Comparison of ENCODE assay signal across 9 cellular contexts in the genomic region with DNA sequence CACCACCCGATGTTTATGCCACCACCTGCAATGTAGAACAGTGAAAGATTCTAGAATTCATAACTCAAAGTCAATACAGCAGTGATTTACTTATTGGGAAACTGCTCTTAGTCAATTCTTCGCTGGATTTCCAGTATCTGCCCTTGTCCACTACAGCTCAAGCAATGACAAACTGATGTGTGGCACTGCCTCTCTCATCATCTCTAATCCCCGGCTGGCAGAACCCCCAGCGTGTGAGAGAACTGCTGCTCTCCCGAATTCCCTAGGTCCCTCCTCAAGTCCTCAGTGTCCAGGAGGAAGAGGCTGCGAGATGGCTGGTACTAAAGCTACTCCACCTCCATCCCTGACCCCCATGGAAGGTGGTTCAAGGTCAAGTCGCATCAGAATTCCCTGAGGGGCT. TPM values are rescaled to one million over a fixed set of nuclear protein-coding genes. Genes with fewer than 3 reads are reported as not detected.
DNase-seq lines count a peak whose midpoint lies in the region; ATAC-seq and TF ChIP-seq lines count a peak whose summit lies in the region.
"Had no signal": no experiment of that assay in that cellular context is flagged by ENCODE, and none has a peak within 500 bp of the region (broad histone marks: within the 10 kb centered on the region; RNA-seq: fewer than 3 reads in every experiment).

No MANE protein-coding gene starts in this region.

- 29 to 46% (median 40%) methylated on average over 7 of the region's 7 CpGs for WGBS in heart left ventricle, 4 donors

- TF ChIP-seq CTCF in heart left ventricle (IDR thresholded peaks at IDR 0.05) (no peak), left lung (IDR thresholded peaks at IDR 0.05) (no peak), upper lobe of right lung (IDR thresholded peaks at IDR 0.05) (no peak)

- peaks cover 42% of the 10 kb centered on the region for H3K4me1 Mint-ChIP-seq in activated T-helper 2 cell treated with anti-CD3 and anti-CD28 coated beads, Interferon-gamma antibody, Interleukin-2, Interleukin-4, amounts not matched to agents 10 μg/mL and 5 μg/mL and 100 μg/mL, durations not matched to agents 14 hours and 24 hours and 36 hours (ENCODE audit: low read depth)

- H3K27ac ChIP-seq in heart left ventricle (no peak overlapping the region), left lung (no peak overlapping the region), upper lobe of right lung (no peak overlapping the region)

- H3K9me3 Mint-ChIP-seq in activated T-helper 2 cell treated with anti-CD3 and anti-CD28 coated beads, Interferon-gamma antibody, Interleukin-2, Interleukin-4, amounts not matched to agents 10 μg/mL and 5 μg/mL and 100 μg/mL, durations not matched to agents 14 hours and 24 hours and 36 hours = no peaks in the 10 kb centered on the region

- intact Hi-C loops in heart left ventricle (cut with DNase I) = loop anchor here in 5 of 10 donors (2.0 to 10.0 kb wide), 6 partner anchors 34 to 82 kb away; a partner anchor contains a TSS
- intact Hi-C loops in Right ventricle myocardium superior (cut with DNase I) = no loop called here
- intact Hi-C loops in activated T-helper 2 cell treated with anti-CD3 and anti-CD28 coated beads, Interferon-gamma antibody, Interleukin-2, Interleukin-4, amounts not matched to agents 10 μg/mL and 5 μg/mL and 100 μg/mL, durations not matched to agents 14 hours and 24 hours and 36 hours (cut with micrococcal nuclease) = loop anchor here (10.0 kb wide), 1 partner anchor 192 kb away; a partner anchor contains a TSS
- intact Hi-C loops in left lung (cut with DNase I) = no loop called here
- intact Hi-C loops in upper lobe of right lung (cut with DNase I) = no loop called here

- ATAC-seq in heart left ventricle (no peak), Right ventricle myocardium superior (ENCODE audit: poor library complexity) (no peak), left lung (no peak), upper lobe of right lung (no peak), HG02938 (IDR thresholded peaks at IDR 0.05; ENCODE audit: unreplicated experiment) (no peak)

- H3K27ac Mint-ChIP-seq in activated T-helper 2 cell treated with anti-CD3 and anti-CD28 coated beads, Interferon-gamma antibody, Interleukin-2, Interleukin-4, amounts not matched to agents 10 μg/mL and 5 μg/mL and 100 μg/mL, durations not matched to agents 14 hours and 24 hours and 36 hours = peak overlapping the region; percentile 62

- H3K36me3 Mint-ChIP-seq in activated T-helper 2 cell treated with anti-CD3 and anti-CD28 coated beads, Interferon-gamma antibody, Interleukin-2, Interleukin-4, amounts not matched to agents 10 μg/mL and 5 μg/mL and 100 μg/mL, durations not matched to agents 14 hours and 24 hours and 36 hours (ENCODE audit: low read depth) = peaks cover 47% of the 10 kb centered on the region

- peaks cover 0 to 29% (median 16%) of the 10 kb centered on the region in 9 donors for H3K36me3 ChIP-seq in heart left ventricle
- peaks cover 0 to 20% of the 10 kb centered on the region in 2 donors for H3K36me3 ChIP-seq in left lung
- no peaks in the 10 kb centered on the region for H3K36me3 ChIP-seq in upper lobe of right lung

- H3K27me3 Mint-ChIP-seq in activated T-helper 2 cell treated with anti-CD3 and anti-CD28 coated beads, Interferon-gamma antibody, Interleukin-2, Interleukin-4, amounts not matched to agents 10 μg/mL and 5 μg/mL and 100 μg/mL, durations not matched to agents 14 hours and 24 hours and 36 hours (ENCODE audit: low read depth) = no peaks in the 10 kb centered on the region

- no peaks in the 10 kb centered on the region for H3K27me3 ChIP-seq in heart left ventricle
- no peaks in the 10 kb centered on the region for H3K27me3 ChIP-seq in left lung
- no peaks in the 10 kb centered on the region for H3K27me3 ChIP-seq in upper lobe of right lung

- DNase-seq in heart left ventricle (no peak), Right ventricle myocardium superior (no peak), left lung (no peak), upper lobe of right lung (no peak), GM19238 (ENCODE audit: insufficient read length, low spot score) (no peak)
- no peak for DNase-seq in activated T-helper 2 cell treated with anti-CD3 and anti-CD28 coated beads, Interferon-gamma antibody, Interleukin-2, Interleukin-4, amounts not matched to agents 10 μg/mL and 5 μg/mL and 100 μg/mL, durations not matched to agents 14 hours and 24 hours and 36 hours (ENCODE audit: low spot score)
- no peak for DNase-seq in stimulated activated CD4-positive, alpha-beta T cell treated with anti-CD3 and anti-CD28 coated beads, Interleukin-15, amount 100 ng/mL, for 24 hours
- DNase-seq: posterior cingulate gyrus had no signal

- no peak for TF ChIP-seq POLR2A in heart left ventricle (IDR thresholded peaks at IDR 0.05)

- H3K4me3 ChIP-seq in heart left ventricle (peak overlapping the region in 9 of 12 donors; percentile 83 to 99 (median 92)), left lung (peak overlapping the region; percentile 94 to 97), upper lobe of right lung (peak overlapping the region; percentile 94)

- H3K4me1 ChIP-seq in heart left ventricle (peaks cover 0 to 59% (median 30%) of the 10 kb centered on the region in 12 donors), left lung (peaks cover 10 to 59% of the 10 kb centered on the region in 2 donors), upper lobe of right lung (peaks cover 36% of the 10 kb centered on the region)

- peak overlapping the region; percentile 92 for H3K4me3 Mint-ChIP-seq in activated T-helper 2 cell treated with anti-CD3 and anti-CD28 coated beads, Interferon-gamma antibody, Interleukin-2, Interleukin-4, amounts not matched to agents 10 μg/mL and 5 μg/mL and 100 μg/mL, durations not matched to agents 14 hours and 24 hours and 36 hours (ENCODE audit: low read depth)

- H3K9me3 ChIP-seq in heart left ventricle = no peaks in the 10 kb centered on the region
- H3K9me3 ChIP-seq in left lung = no peaks in the 10 kb centered on the region
- no peaks in the 10 kb centered on the region for H3K9me3 ChIP-seq in upper lobe of right lung

RNA-seq across cellular contexts. Expression of a gene that starts 1.6 kb away (rescaled TPM):
- total RNA-seq in heart left ventricle = 100 to 1,000 TPM in 2 of 9 donors, 10 to 100 TPM in 7; 35.2 to 113 (median 90.9) TPM
- polyA plus RNA-seq in heart left ventricle = 100 to 1,000 TPM in 1 of 2 donors, 10 to 100 TPM in 1; 94.6 to 139 TPM
- total RNA-seq in Right ventricle myocardium superior = 78.2 TPM
- 181 and 194 TPM in 2 replicates for total RNA-seq in activated T-helper 2 cell treated with anti-CD3 and anti-CD28 coated beads, Interferon-gamma antibody, Interleukin-2, Interleukin-4, amounts not matched to agents 10 μg/mL and 5 μg/mL and 100 μg/mL, durations not matched to agents 14 hours and 24 hours and 36 hours
- 100 to 1,000 TPM in 1 of 2 donors, 10 to 100 TPM in 1; 82.7 to 106 TPM for total RNA-seq in left lung
- total RNA-seq in upper lobe of right lung = 80.7 TPM

RNA-seq across cellular contexts. Expression of a gene that starts 22.3 kb away (rescaled TPM):
- total RNA-seq in heart left ventricle = 10 to 100 TPM in 3 of 9 donors, 1 to 10 TPM in 6; 3.6 to 14.3 (median 7.1) TPM
- polyA plus RNA-seq in heart left ventricle = 10 to 100 TPM in 1 of 2 donors, 1 to 10 TPM in 1; 4.1 to 27.5 TPM
- 13.8 TPM for total RNA-seq in Right ventricle myocardium superior
- total RNA-seq in activated T-helper 2 cell treated with anti-CD3 and anti-CD28 coated beads, Interferon-gamma antibody, Interleukin-2, Interleukin-4, amounts not matched to agents 10 μg/mL and 5 μg/mL and 100 μg/mL, durations not matched to agents 14 hours and 24 hours and 36 hours = 12.0 and 15.5 TPM in 2 replicates
- total RNA-seq in left lung = 10 to 100 TPM; 23.1 to 38.5 TPM
- 48.7 TPM for total RNA-seq in upper lobe of right lung

RNA-seq across cellular contexts. Expression of a gene that starts 35.3 kb away (rescaled TPM):
- total RNA-seq in heart left ventricle (10 to 100 TPM; 19.7 to 33.4 (median 26.6) TPM), Right ventricle myocardium superior (25.4 TPM), left lung (10 to 100 TPM; 44.8 to 69.8 TPM), upper lobe of right lung (59.5 TPM)
- 10 to 100 TPM; 20.5 to 31.2 TPM for polyA plus RNA-seq in heart left ventricle
- 48.1 and 49.5 TPM in 2 replicates for total RNA-seq in activated T-helper 2 cell treated with anti-CD3 and anti-CD28 coated beads, Interferon-gamma antibody, Interleukin-2, Interleukin-4, amounts not matched to agents 10 μg/mL and 5 μg/mL and 100 μg/mL, durations not matched to agents 14 hours and 24 hours and 36 hours

RNA-seq across cellular contexts. Expression of a gene that starts 47.5 kb away (rescaled TPM):
- total RNA-seq in heart left ventricle = 10 to 100 TPM; 15.5 to 32.2 (median 21.6) TPM
- 10 to 100 TPM; 15.7 to 22.8 TPM for polyA plus RNA-seq in heart left ventricle
- 19.1 TPM for total RNA-seq in Right ventricle myocardium superior
- 48.4 and 49.4 TPM in 2 replicates for total RNA-seq in activated T-helper 2 cell treated with anti-CD3 and anti-CD28 coated beads, Interferon-gamma antibody, Interleukin-2, Interleukin-4, amounts not matched to agents 10 μg/mL and 5 μg/mL and 100 μg/mL, durations not matched to agents 14 hours and 24 hours and 36 hours
- 10 to 100 TPM; 18.7 to 25.1 TPM for total RNA-seq in left lung
- total RNA-seq in upper lobe of right lung = 18.0 TPM
